ENCODE assay signal across 10 cellular contexts in the genomic region with DNA sequence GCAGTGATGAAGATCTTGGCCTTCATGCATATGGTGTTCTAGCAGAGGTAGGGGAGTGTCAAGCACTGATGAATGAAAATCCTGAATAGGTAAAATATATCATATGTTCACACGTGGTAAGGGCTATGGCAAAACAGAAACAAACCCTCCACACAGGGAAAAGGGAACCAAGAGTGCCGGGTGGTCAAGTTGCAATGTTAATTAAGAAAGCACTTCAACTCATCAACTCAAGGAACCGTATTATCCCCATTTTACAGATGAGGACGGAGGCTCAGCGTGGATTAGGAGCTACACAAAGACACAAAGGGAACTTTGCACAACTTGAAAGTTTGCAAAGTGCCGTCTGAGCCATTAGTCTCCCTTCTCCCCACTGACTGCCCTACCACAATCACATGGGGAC. TPM values are rescaled to one million over a fixed set of nuclear protein-coding genes. Genes with fewer than 3 reads are reported as not detected.
"Had no signal": no experiment of that assay in that cellular context is flagged by ENCODE, and none has a peak within 500 bp of the region (broad histone marks: within the 10 kb centered on the region; RNA-seq: fewer than 3 reads in every experiment).

No MANE protein-coding gene starts in this region.

- H3K4me3 ChIP-seq: GM23248, HAP-1 had no signal

- H3K4me1 ChIP-seq: HAP-1 had no signal

- H3K9ac ChIP-seq: GM23248 had no signal

- H3K36me3 ChIP-seq: HAP-1 had no signal

- H3K27ac ChIP-seq: GM23248 had no signal

- H2AFZ ChIP-seq: GM23248 had no signal

- H3K9me3 ChIP-seq: HAP-1 had no signal

- ATAC-seq: HCT116 had no signal

- DNase-seq: GM23248, GOT3, H7, HFFc6, KBM-7 had no signal

RNA-seq across cellular contexts. Expression of a gene that starts 28.1 kb away (rescaled TPM):
- total RNA-seq: GM23248, H4, H7, HFFc6, HT-29 had no signal
- polyA plus RNA-seq: GM23248, IgD-negative memory B cell had no signal
